ENCODE assay signal across 24 cellular contexts in the genomic region with DNA sequence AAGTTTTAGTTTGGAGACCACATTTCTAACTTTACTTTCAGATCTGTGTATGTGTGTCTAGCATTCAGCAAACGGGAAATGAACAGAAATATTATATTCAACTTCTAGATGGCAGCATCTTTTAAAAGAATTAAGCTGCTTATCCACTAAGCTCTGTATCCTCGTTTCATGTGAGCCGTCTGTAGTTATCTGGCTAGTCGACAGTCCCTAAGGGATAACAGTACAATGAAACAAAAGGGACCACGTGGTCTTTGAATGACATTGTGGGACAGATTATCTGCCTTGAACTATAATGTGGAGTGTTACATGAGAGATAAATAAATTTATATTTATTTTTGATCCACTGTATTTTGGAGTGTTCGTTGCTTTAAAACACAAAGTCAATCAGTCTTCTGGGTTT. TPM values are rescaled to one million over a fixed set of nuclear protein-coding genes. Genes with fewer than 3 reads are reported as not detected.
"Had no signal": no experiment of that assay in that cellular context is flagged by ENCODE, and none has a peak within 500 bp of the region (broad histone marks: within the 10 kb centered on the region; RNA-seq: fewer than 3 reads in every experiment).

No MANE protein-coding gene starts in this region.

- H3K4me2 ChIP-seq: hepatocyte had no signal

- ATAC-seq: foreskin keratinocyte; left colon; left ventricle myocardium superior; natural killer cell treated with Interleukin-12 subunit alpha and Interleukin-12 subunit beta and Interleukin-15 and Interleukin-18, amount 100 ng/mL, for 72 hours; psoas muscle; sciatic nerve; stimulated activated memory B cell treated with anti-CD40 and anti-IgM and Interleukin-4, amounts not matched to agents 10 μg/mL and 1 μg/mL and 100 μg/mL, for 72 hours had no signal

- H3K36me3 ChIP-seq: spleen, tibial artery, upper lobe of left lung, uterus had no signal

- H3K9ac ChIP-seq: parathyroid adenoma had no signal

- H3K4me1 ChIP-seq: foreskin keratinocyte, parathyroid adenoma, psoas muscle, spleen, tibial artery, upper lobe of left lung, uterus had no signal

- FAIRE-seq: endothelial cell of umbilical vein had no signal

- H3K9me3 ChIP-seq: psoas muscle, tibial artery, uterus had no signal

- DNase-seq: dermis blood vessel endothelial cell; erythroblast; foreskin keratinocyte; head of caudate nucleus; left colon; left ventricle myocardium superior; mesenchymal stem cell; midbrain; psoas muscle; retina; spleen; stimulated activated CD4-positive, alpha-beta T cell treated with anti-CD3 and anti-CD28 coated beads, Interleukin-15, amount 100 ng/mL, for 24 hours; stimulated activated CD4-positive, alpha-beta T cell treated with anti-CD3 and anti-CD28 coated beads, Interleukin-1b, Interleukin-23, amount 100 ng/mL, for 48 hours; stimulated activated CD4-positive, alpha-beta T cell treated with anti-CD3 and anti-CD28 coated beads, Interleukin-4, amount 100 ng/mL, for 24 hours; tibial artery; upper lobe of left lung; uterus had no signal

- H3K4me3 ChIP-seq: hepatocyte, lung, psoas muscle, spleen, tibial artery, upper lobe of left lung, uterus had no signal

- H3K27ac ChIP-seq: foreskin keratinocyte, hepatocyte, parathyroid adenoma, psoas muscle, spleen, tibial artery, upper lobe of left lung, uterus had no signal

- H3K27me3 ChIP-seq: foreskin keratinocyte, hepatocyte, tibial artery, upper lobe of left lung, uterus had no signal

- H2AFZ ChIP-seq: parathyroid adenoma had no signal

RNA-seq across cellular contexts. Expression of a gene that starts 35.8 kb away (rescaled TPM):
- total RNA-seq: left ventricle myocardium superior; natural killer cell treated with Interleukin-12 subunit alpha and Interleukin-12 subunit beta and Interleukin-15 and Interleukin-18, amount 100 ng/mL, for 72 hours had no signal
